ENCODE assay signal across 17 cellular contexts in the genomic region with DNA sequence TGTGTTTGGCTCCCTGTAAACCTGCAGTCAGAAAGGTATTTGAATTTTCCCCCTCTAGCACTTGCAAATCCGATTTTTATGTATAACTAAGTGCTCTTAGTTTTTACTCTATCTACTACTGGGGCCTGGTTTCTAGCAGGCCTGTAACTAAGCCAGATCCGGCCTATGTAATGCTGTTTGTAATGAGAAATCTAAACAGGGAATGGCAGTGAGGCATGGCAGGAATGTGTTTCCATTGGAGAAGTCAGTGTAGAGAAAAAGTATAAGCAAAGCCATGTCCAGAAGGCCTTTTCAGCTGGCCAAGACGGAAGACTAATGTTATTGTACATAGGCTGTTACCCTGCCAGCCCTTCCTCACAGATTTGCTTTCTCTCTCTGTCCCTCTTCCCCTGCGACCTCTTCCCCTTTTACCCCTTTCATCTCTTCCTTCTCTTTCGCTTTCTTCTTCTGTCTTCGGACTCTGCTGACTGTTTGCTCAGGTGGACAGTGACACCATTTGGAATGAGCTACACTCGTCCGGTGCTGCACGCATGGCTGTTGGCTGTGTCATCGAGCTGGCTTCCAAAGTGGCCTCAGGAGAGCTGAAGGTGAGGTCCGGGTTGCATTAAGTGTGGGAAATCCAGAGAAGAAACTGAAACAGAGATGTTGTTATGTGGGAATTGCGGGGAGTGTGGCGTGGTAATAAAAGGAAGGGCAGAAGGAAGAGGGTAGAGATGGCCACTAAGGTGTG.
A peak's percentile ranks its signal among the peaks of the same experiment; 100 is the strongest.
DNase-seq lines count a peak whose midpoint lies in the region; ATAC-seq and TF ChIP-seq lines count a peak whose summit lies in the region.
"Had no signal": no experiment of that assay in that cellular context is flagged by ENCODE, and none has a peak within 500 bp of the region (broad histone marks: within the 10 kb centered on the region; RNA-seq: fewer than 3 reads in every experiment).

No MANE protein-coding gene starts in this region.

- ATAC-seq in GM23338 = no peak
- ATAC-seq in Right ventricle myocardium inferior = no peak
- ATAC-seq: activated CD8-positive, alpha-beta T cell treated with anti-CD3 and anti-CD28 coated beads, Interleukin-2, amount 10 ng/mL, durations not matched to agents 7 days and 5 days; heart right ventricle; stimulated activated effector memory CD8-positive, alpha-beta T cell treated with anti-CD3 and anti-CD28 coated beads, Interleukin-12 subunit alpha, Interleukin-12 subunit beta, amount 100 ng/mL, for 72 hours had no signal

- H3K27ac ChIP-seq in GM23338 (ENCODE audit: low read depth) (no peak overlapping the region), sigmoid colon (peak overlapping the region; percentile 36 to 69 (median 64))
- H3K27ac ChIP-seq: BLaER1 treated with 17β-estradiol and CSF1 and Interleukin-3, amounts not matched to agents 10 nM and 100 nM; heart right ventricle; KMS-11 had no signal

- no peaks in the 10 kb centered on the region for H3K9me3 ChIP-seq in sigmoid colon
- H3K9me3 ChIP-seq: heart right ventricle had no signal

- in situ Hi-C loops in astrocyte of the spinal cord (cut with HindIII; ENCODE audit: low sequenced_read_pairs) = no loop called here

- peak overlapping the region; percentile 86; the same call in 1 of the 2 replicates for H2AFZ ChIP-seq in GM23338

- H3K36me3 ChIP-seq in GM23338 (ENCODE audit: insufficient read depth) (no peaks in the 10 kb centered on the region), sigmoid colon (no peaks in the 10 kb centered on the region)
- H3K36me3 ChIP-seq: heart right ventricle had no signal

- H3K4me3 Mint-ChIP-seq in GM23338 = no peak overlapping the region
- H3K4me3 Mint-ChIP-seq: activated CD8-positive, alpha-beta T cell treated with anti-CD3 and anti-CD28 coated beads, Interleukin-2, amount 10 ng/mL, durations not matched to agents 7 days and 5 days; stimulated activated effector memory CD8-positive, alpha-beta T cell treated with anti-CD3 and anti-CD28 coated beads, Interleukin-12 subunit alpha, Interleukin-12 subunit beta, amount 100 ng/mL, for 72 hours had no signal

- H3K9me3 Mint-ChIP-seq in GM23338 = no peaks in the 10 kb centered on the region
- H3K9me3 Mint-ChIP-seq: stimulated activated effector memory CD8-positive, alpha-beta T cell treated with anti-CD3 and anti-CD28 coated beads, Interleukin-12 subunit alpha, Interleukin-12 subunit beta, amount 100 ng/mL, for 72 hours had no signal

- peaks cover 24% of the 10 kb centered on the region for H3K4me1 Mint-ChIP-seq in GM23338
- H3K4me1 Mint-ChIP-seq: stimulated activated effector memory CD8-positive, alpha-beta T cell treated with anti-CD3 and anti-CD28 coated beads, Interleukin-12 subunit alpha, Interleukin-12 subunit beta, amount 100 ng/mL, for 72 hours had no signal

- peak overlapping the region; percentile 32; the same call in 1 of the 2 replicates for H3K27ac Mint-ChIP-seq in GM23338
- H3K27ac Mint-ChIP-seq: activated CD8-positive, alpha-beta T cell treated with anti-CD3 and anti-CD28 coated beads, Interleukin-2, amount 10 ng/mL, durations not matched to agents 7 days and 5 days; stimulated activated effector memory CD8-positive, alpha-beta T cell treated with anti-CD3 and anti-CD28 coated beads, Interleukin-12 subunit alpha, Interleukin-12 subunit beta, amount 100 ng/mL, for 72 hours had no signal

- H3K27me3 ChIP-seq in GM23338 (ENCODE audit: insufficient read depth) = no peaks in the 10 kb centered on the region
- H3K27me3 ChIP-seq in sigmoid colon = no peaks in the 10 kb centered on the region
- H3K27me3 ChIP-seq: BLaER1 treated with 17β-estradiol and CSF1 and Interleukin-3, amounts not matched to agents 10 nM and 100 nM; heart right ventricle had no signal

- no peak for TF ChIP-seq CTCF in GM23338 (conservative IDR thresholded peaks at IDR 0.05; ENCODE audit: low read depth in 2 of 2)
- TF ChIP-seq CTCF in astrocyte of the spinal cord (IDR thresholded peaks at IDR 0.05; ENCODE audit: low read depth, low read length) = no peak
- no peak for TF ChIP-seq CTCF in sigmoid colon (IDR thresholded peaks at IDR 0.05)

- H3K4me1 ChIP-seq in GM23338 (ENCODE audit: insufficient read depth) = peaks cover 28% of the 10 kb centered on the region
- H3K4me1 ChIP-seq in sigmoid colon = peaks cover 0 to 16% (median 5%) of the 10 kb centered on the region in 4 donors
- H3K4me1 ChIP-seq: BLaER1 treated with 17β-estradiol and CSF1 and Interleukin-3, amounts not matched to agents 10 nM and 100 nM had no signal

- H3K4me3 ChIP-seq in GM23338 (no peak overlapping the region), astrocyte of the spinal cord (ENCODE audit: low read depth, low read length) (no peak overlapping the region), sigmoid colon (peak overlapping the region in 3 of 4 donors; percentile 13 to 26 (median 21))
- H3K4me3 ChIP-seq: BLaER1 treated with 17β-estradiol and CSF1 and Interleukin-3, amounts not matched to agents 10 nM and 100 nM; heart right ventricle had no signal

- TF ChIP-seq POLR2A in sigmoid colon (IDR thresholded peaks at IDR 0.05) = no peak

- H3K79me2 ChIP-seq in GM23338 (replicated peaks; ENCODE audit: insufficient read depth) = no peaks in the 10 kb centered on the region

- no peak overlapping the region for H3K4me2 ChIP-seq in GM23338
- H3K4me2 ChIP-seq: BLaER1 treated with 17β-estradiol and CSF1 and Interleukin-3, amounts not matched to agents 10 nM and 100 nM; KMS-11 had no signal

- WGBS in sigmoid colon, 2 donors = 76 to 78% methylated on average over 13 of the region's 13 CpGs

- no peaks in the 10 kb centered on the region for H4K20me1 ChIP-seq in GM23338 (replicated peaks; ENCODE audit: insufficient read depth)
- H4K20me1 ChIP-seq: BLaER1 treated with 17β-estradiol and CSF1 and Interleukin-3, amounts not matched to agents 10 nM and 100 nM had no signal

- intact Hi-C loops in sigmoid colon (cut with DNase I) (no loop called here), Right ventricle myocardium inferior (cut with DNase I) (no loop called here)

- peaks cover 2% of the 10 kb centered on the region for H3K27me3 Mint-ChIP-seq in GM23338 (ENCODE audit: insufficient read depth, low read depth, poor library complexity)

- H3K9me2 ChIP-seq in GM23338 (ENCODE audit: insufficient read depth) = 0 out of 2 replicates have a peak, but pooled peaks cover 6% of the 10 kb centered on the region

- H3K36me3 Mint-ChIP-seq in GM23338 (ENCODE audit: low read depth) = no peaks in the 10 kb centered on the region
- H3K36me3 Mint-ChIP-seq: stimulated activated effector memory CD8-positive, alpha-beta T cell treated with anti-CD3 and anti-CD28 coated beads, Interleukin-12 subunit alpha, Interleukin-12 subunit beta, amount 100 ng/mL, for 72 hours had no signal

- DNase-seq in GM23338 (ENCODE audit: low spot score) (no peak), astrocyte of the spinal cord (ENCODE audit: low read depth, low spot score) (peak; percentile 67), islet precursor cell (peak; percentile 68), sigmoid colon (no peak), UCSD-AML1 (lab: John Stamatoyannopoulos, UW; ENCODE audit: unreplicated experiment) (no peak), nucleus accumbens (lab: John Stamatoyannopoulos, UW) (no peak), D341Med (ENCODE audit: low spot score) (no peak), Right ventricle myocardium inferior (ENCODE audit: missing footprints) (no peak)
- DNase-seq: activated CD8-positive, alpha-beta T cell treated with anti-CD3 and anti-CD28 coated beads, Interleukin-2, amount 10 ng/mL, durations not matched to agents 7 days and 5 days; activated gamma-delta T cell; heart right ventricle; NCI-H146; NCI-H69; stimulated activated CD4-positive, alpha-beta T cell treated with anti-CD3 and anti-CD28 coated beads, Interleukin-4, amount 100 ng/mL, for 1 hour had no signal

- H3F3A ChIP-seq in GM23338 (replicated peaks; ENCODE audit: low read depth) = no peaks in the 10 kb centered on the region

- TF ChIP-seq EP300 in sigmoid colon (IDR thresholded peaks at IDR 0.05) = no peak

TF ChIP-seq in GM23338, 12 proteins besides CTCF, POLR2A, EP300 and RAD21:
- TF ChIP-seq POLR2AphosphoS5 (IDR thresholded peaks at IDR 0.05; ENCODE audit: low read depth) = no peak
- TF ChIP-seq JUNB (IDR thresholded peaks at IDR 0.05; ENCODE audit: unreplicated experiment) = no peak
- TF ChIP-seq NANOG (IDR thresholded peaks at IDR 0.05; ENCODE audit: borderline replicate concordance) = no peak
- TF ChIP-seq ETS1 (IDR thresholded peaks at IDR 0.05) = no peak
- no peak for TF ChIP-seq CREB1 (CRISPR knock-in tag; IDR thresholded peaks at IDR 0.05; ENCODE audit: low read depth)

Comparison
In these comparisons a context has a peak if more than half of its experiments do, and no peak if none do; other contexts are left out.
1. DNase-seq: peak in astrocyte of the spinal cord (single experiment) and islet precursor cell (single experiment); none in GM23338 (single experiment), sigmoid colon (single experiment), UCSD-AML1 (single experiment), nucleus accumbens (0 of 56), D341Med (single experiment) and Right ventricle myocardium inferior (single experiment).
2. H3K4me3 ChIP-seq: peak in sigmoid colon (3 of 4); none in GM23338 (single experiment) and astrocyte of the spinal cord (single experiment).